In genomic region chr2:120953066-120953760, GRCh38 we compare ENCODE assay signal across 15 cellular contexts.
"Had no signal": no experiment of that assay in that cellular context is flagged by ENCODE, and none has a peak within 500 bp of the region (broad histone marks: within the 10 kb centered on the region; RNA-seq: fewer than 3 reads in every experiment).

No MANE protein-coding gene starts in this region.

- H3K27me3 Mint-ChIP-seq: activated CD4-positive, alpha-beta T cell treated with anti-CD3 and anti-CD28 coated beads for 36 hours; activated CD8-positive, alpha-beta T cell treated with anti-CD3 and anti-CD28 coated beads for 36 hours; naive B cell; stimulated activated memory B cell treated with anti-CD40 and anti-IgM and Interleukin-4, amounts not matched to agents 10 μg/mL and 1 μg/mL and 100 μg/mL, for 72 hours had no signal

- H3K27ac ChIP-seq: pancreas, right lobe of liver, upper lobe of right lung had no signal

- H3K4me2 ChIP-seq: smooth muscle cell had no signal

- H3K36me3 Mint-ChIP-seq: memory B cell; naive B cell; stimulated activated memory B cell treated with anti-CD40 and anti-IgM and Interleukin-4, amounts not matched to agents 10 μg/mL and 1 μg/mL and 100 μg/mL, for 72 hours had no signal

- H3K27ac Mint-ChIP-seq: activated CD4-positive, alpha-beta T cell treated with anti-CD3 and anti-CD28 coated beads for 36 hours; activated CD8-positive, alpha-beta T cell treated with anti-CD3 and anti-CD28 coated beads for 36 hours; activated T-helper 2 cell treated with anti-CD3 and anti-CD28 coated beads, Interferon-gamma antibody, Interleukin-2, Interleukin-4, amounts not matched to agents 10 μg/mL and 5 μg/mL and 100 μg/mL, durations not matched to agents 14 hours and 24 hours and 36 hours; memory B cell; naive B cell; stimulated activated memory B cell treated with anti-CD40 and anti-IgM and Interleukin-4, amounts not matched to agents 10 μg/mL and 1 μg/mL and 100 μg/mL, for 72 hours had no signal

- H3K4me1 Mint-ChIP-seq: activated CD4-positive, alpha-beta T cell treated with anti-CD3 and anti-CD28 coated beads for 36 hours; memory B cell; naive B cell; stimulated activated memory B cell treated with anti-CD40 and anti-IgM and Interleukin-4, amounts not matched to agents 10 μg/mL and 1 μg/mL and 100 μg/mL, for 72 hours had no signal

- H3K36me3 ChIP-seq: pancreas, right lobe of liver, upper lobe of right lung had no signal

- H3K4me1 ChIP-seq: right lobe of liver, upper lobe of right lung had no signal

- DNase-seq: activated CD4-positive, alpha-beta T cell treated with anti-CD3 and anti-CD28 coated beads for 36 hours; activated CD8-positive, alpha-beta T cell treated with anti-CD3 and anti-CD28 coated beads for 36 hours; activated naive CD4-positive, alpha-beta T cell treated with Interleukin-2 at 50 U/mL for 16 hours; activated T-cell treated with anti-CD3 and anti-CD28 coated beads, Interleukin-2, amount 50 U/mL, for 1 hour; dermis blood vessel endothelial cell; mucosa of descending colon; naive B cell; pancreas; right lobe of liver; stimulated activated CD4-positive, alpha-beta T cell treated with anti-CD3 and anti-CD28 coated beads, Interleukin-4, amount 100 ng/mL, for 24 hours; upper lobe of right lung had no signal

- H3K4me3 ChIP-seq: mucosa of descending colon, pancreas, right lobe of liver, smooth muscle cell, upper lobe of right lung had no signal

- H3K9me3 ChIP-seq: mucosa of descending colon, pancreas, right lobe of liver, upper lobe of right lung had no signal

- H3K27me3 ChIP-seq: pancreas, right lobe of liver, upper lobe of right lung had no signal

- H3K4me3 Mint-ChIP-seq: activated CD4-positive, alpha-beta T cell treated with anti-CD3 and anti-CD28 coated beads for 36 hours; activated CD8-positive, alpha-beta T cell treated with anti-CD3 and anti-CD28 coated beads for 36 hours; memory B cell; naive B cell; stimulated activated memory B cell treated with anti-CD40 and anti-IgM and Interleukin-4, amounts not matched to agents 10 μg/mL and 1 μg/mL and 100 μg/mL, for 72 hours had no signal

- FAIRE-seq: pancreas had no signal

- H3K9me3 Mint-ChIP-seq: activated CD8-positive, alpha-beta T cell treated with anti-CD3 and anti-CD28 coated beads for 36 hours; activated T-helper 2 cell treated with anti-CD3 and anti-CD28 coated beads, Interferon-gamma antibody, Interleukin-2, Interleukin-4, amounts not matched to agents 10 μg/mL and 5 μg/mL and 100 μg/mL, durations not matched to agents 14 hours and 24 hours and 36 hours; memory B cell; naive B cell; stimulated activated memory B cell treated with anti-CD40 and anti-IgM and Interleukin-4, amounts not matched to agents 10 μg/mL and 1 μg/mL and 100 μg/mL, for 72 hours had no signal
